Comparison of ENCODE assay signal across 20 cellular contexts in genomic region chr22:20554824-20555223, GRCh38. TPM values are rescaled to one million over a fixed set of nuclear protein-coding genes. Genes with fewer than 3 reads are reported as not detected.
DNase-seq lines count a peak whose midpoint lies in the region; ATAC-seq and TF ChIP-seq lines count a peak whose summit lies in the region.
"Had no signal": no experiment of that assay in that cellular context is flagged by ENCODE, and none has a peak within 500 bp of the region (broad histone marks: within the 10 kb centered on the region; RNA-seq: fewer than 3 reads in every experiment).

No MANE protein-coding gene starts in this region.

- peaks cover 10% of the 10 kb centered on the region for H3K9me3 Mint-ChIP-seq in T-helper 1 cell treated with Interleukin-12 subunit alpha and Interleukin-12 subunit beta and Interleukin-4 antibody, amounts not matched to agents 30 μg/mL and 1 μg/mL, for 36 hours
- H3K9me3 Mint-ChIP-seq in osteocyte (ENCODE audit: unreplicated experiment) (peaks cover 11% of the 10 kb centered on the region), mesothelial cell of epicardium (peaks cover 18% of the 10 kb centered on the region)

- H3K27ac Mint-ChIP-seq in T-helper 1 cell treated with Interleukin-12 subunit alpha and Interleukin-12 subunit beta and Interleukin-4 antibody, amounts not matched to agents 30 μg/mL and 1 μg/mL, for 36 hours, result peak overlapping the region; percentile 7
- peak overlapping the region; percentile 72 for H3K27ac Mint-ChIP-seq in osteocyte (ENCODE audit: unreplicated experiment)
- no peak overlapping the region for H3K27ac Mint-ChIP-seq in mesothelial cell of epicardium
- H3K27ac Mint-ChIP-seq: stimulated activated naive B cell treated with anti-CD40 and anti-IgM and Interleukin-4, amounts not matched to agents 10 μg/mL and 1 μg/mL and 100 μg/mL, for 72 hours had no signal

- TF ChIP-seq CTCF in coronary artery (IDR thresholded peaks at IDR 0.05) (no peak), osteocyte (IDR thresholded peaks at IDR 0.05) (no peak), mesothelial cell of epicardium (IDR thresholded peaks at IDR 0.05; ENCODE audit: unreplicated experiment) (no peak)

- H3F3A ChIP-seq in GM23248 (ENCODE audit: insufficient read depth), result peaks cover 58% of the 10 kb centered on the region

- peaks cover 67% of the 10 kb centered on the region for H3K4me1 Mint-ChIP-seq in T-helper 1 cell treated with Interleukin-12 subunit alpha and Interleukin-12 subunit beta and Interleukin-4 antibody, amounts not matched to agents 30 μg/mL and 1 μg/mL, for 36 hours (ENCODE audit: low read depth)
- H3K4me1 Mint-ChIP-seq in osteocyte (ENCODE audit: unreplicated experiment), result peaks cover 70% of the 10 kb centered on the region
- peaks cover 21% of the 10 kb centered on the region for H3K4me1 Mint-ChIP-seq in mesothelial cell of epicardium

- WGBS in GM23248 (ENCODE audit: low coverage in 1 of 2, low lambda C conversion rate in 2 of 2, missing lambda C conversion rate in 2 of 2), 2 experiments, result 95 to 96% methylated on average over 14 of the region's 14 CpGs

- no peak overlapping the region for H2AFZ ChIP-seq in GM23248

- H3K36me3 Mint-ChIP-seq in T-helper 1 cell treated with Interleukin-12 subunit alpha and Interleukin-12 subunit beta and Interleukin-4 antibody, amounts not matched to agents 30 μg/mL and 1 μg/mL, for 36 hours (ENCODE audit: low read depth), result peaks cover 59% of the 10 kb centered on the region
- peaks cover 24% of the 10 kb centered on the region for H3K36me3 Mint-ChIP-seq in osteocyte (ENCODE audit: unreplicated experiment)
- peaks cover 41% of the 10 kb centered on the region for H3K36me3 Mint-ChIP-seq in mesothelial cell of epicardium

- H3K9me2 ChIP-seq in GM23248 (ENCODE audit: insufficient read depth), result no peaks in the 10 kb centered on the region

- H4K20me1 ChIP-seq in GM23248 (ENCODE audit: insufficient read depth), result no peaks in the 10 kb centered on the region

- no peaks in the 10 kb centered on the region for H3K9me3 ChIP-seq in GM23248 (ENCODE audit: low read depth)
- H3K9me3 ChIP-seq: transverse colon had no signal

- DNase-seq in T-helper 1 cell (no peak), GM23248 (no peak), coronary artery (ENCODE audit: low spot score) (no peak), osteocyte (ENCODE audit: extremely low spot score, unreplicated experiment) (no peak), mesothelial cell of epicardium (ENCODE audit: low spot score in 2 of 2, unreplicated experiment in 2 of 2) (no peak), KBM-7 (no peak)
- DNase-seq: activated CD4-positive, alpha-beta T cell treated with anti-CD3 and anti-CD28 coated beads for 48 hours; DMS53; HCEC 1CT; kidney; midbrain; stimulated activated naive B cell treated with anti-CD40 and anti-IgM and Interleukin-4, amounts not matched to agents 10 μg/mL and 1 μg/mL and 100 μg/mL, for 72 hours; transverse colon had no signal

- H3K27ac ChIP-seq in GM23248 (peak overlapping the region; percentile 13), coronary artery (peak overlapping the region; percentile 97 to 98)
- H3K27ac ChIP-seq: 22Rv1, BLaER1 had no signal

- H3K4me3 ChIP-seq in GM23248, result no peak overlapping the region
- no peak overlapping the region for H3K4me3 ChIP-seq in coronary artery
- H3K4me3 ChIP-seq: BLaER1, smooth muscle cell, transverse colon had no signal

- no peak overlapping the region for H3K4me2 ChIP-seq in GM23248 (ENCODE audit: unreplicated experiment)
- H3K4me2 ChIP-seq: BLaER1, smooth muscle cell had no signal

- no peaks in the 10 kb centered on the region for H3K27me3 ChIP-seq in GM23248 (replicated peaks; ENCODE audit: insufficient read depth)
- H3K27me3 ChIP-seq: BLaER1, transverse colon had no signal

- H3K4me1 ChIP-seq in GM23248 (ENCODE audit: insufficient read depth), result peaks cover 34% of the 10 kb centered on the region

- no peaks in the 10 kb centered on the region for H3K27me3 Mint-ChIP-seq in T-helper 1 cell treated with Interleukin-12 subunit alpha and Interleukin-12 subunit beta and Interleukin-4 antibody, amounts not matched to agents 30 μg/mL and 1 μg/mL, for 36 hours (ENCODE audit: low read depth)
- H3K27me3 Mint-ChIP-seq in osteocyte (ENCODE audit: unreplicated experiment) (no peaks in the 10 kb centered on the region), mesothelial cell of epicardium (ENCODE audit: low read depth) (no peaks in the 10 kb centered on the region)
- H3K27me3 Mint-ChIP-seq: stimulated activated naive B cell treated with anti-CD40 and anti-IgM and Interleukin-4, amounts not matched to agents 10 μg/mL and 1 μg/mL and 100 μg/mL, for 72 hours had no signal

- in situ Hi-C loops in GM23248 (cut with MboI) (no loop called here), KBM-7 (cut with MboI; ENCODE audit: low pct_unique_long_range_greater_than_20kb, low sequenced_read_pairs) (no loop called here)

- no peak overlapping the region for H3K4me3 Mint-ChIP-seq in T-helper 1 cell treated with Interleukin-12 subunit alpha and Interleukin-12 subunit beta and Interleukin-4 antibody, amounts not matched to agents 30 μg/mL and 1 μg/mL, for 36 hours
- H3K4me3 Mint-ChIP-seq in osteocyte (ENCODE audit: unreplicated experiment) (no peak overlapping the region), mesothelial cell of epicardium (no peak overlapping the region)
- H3K4me3 Mint-ChIP-seq: activated T-helper 1 cell treated with anti-CD3 and anti-CD28 coated beads, Interleukin-12 subunit alpha, Interleukin-12 subunit beta, Interleukin-2, Interleukin-4 antibody, amounts not matched to agents 30 ng/mL and 10 ng/mL and 1 ng/mL, durations not matched to agents 14 hours and 24 hours and 36 hours; stimulated activated naive B cell treated with anti-CD40 and anti-IgM and Interleukin-4, amounts not matched to agents 10 μg/mL and 1 μg/mL and 100 μg/mL, for 72 hours had no signal

- no peak for ATAC-seq in GM19328 (IDR thresholded peaks at IDR 0.05; ENCODE audit: unreplicated experiment)
- ATAC-seq: esophagus mucosa; stimulated activated naive B cell treated with anti-CD40 and anti-IgM and Interleukin-4, amounts not matched to agents 10 μg/mL and 1 μg/mL and 100 μg/mL, for 72 hours had no signal

- no peak overlapping the region for H3K9ac ChIP-seq in GM23248
- H3K9ac ChIP-seq: BLaER1 had no signal

- peaks cover 56% of the 10 kb centered on the region for H3K36me3 ChIP-seq in GM23248 (ENCODE audit: low read depth)

- H3K79me2 ChIP-seq in GM23248 (ENCODE audit: insufficient read depth), result peaks cover 85% of the 10 kb centered on the region

RNA-seq across cellular contexts. Expression of gene MED15, which starts 47.4 kb away (rescaled TPM):
- total RNA-seq in GM23248 (2014; rRNA removed; shearing (Covaris generic)), result 40.0 and 40.2 TPM in 2 replicates
- 69.4 and 69.7 TPM in 2 replicates for polyA plus RNA-seq in GM23248 (2016; fragmentation: Nextera tagmentation; extraction: Ambion mirVana)
- total RNA-seq in osteocyte (104 TPM in 2 replicates), mesothelial cell of epicardium (129 to 135 TPM (median 129 TPM) in 3 replicates)

RNA-seq across cellular contexts. Expression of gene KLHL22, which starts 59.2 kb away (rescaled TPM):
- 37.7 and 41.3 TPM in 2 replicates for total RNA-seq in GM23248 (2014; rRNA removed; shearing (Covaris generic))
- 19.0 and 20.0 TPM in 2 replicates for polyA plus RNA-seq in GM23248 (2016; fragmentation: Nextera tagmentation; extraction: Ambion mirVana)
- total RNA-seq in osteocyte (44.7 and 46.3 TPM in 2 replicates), mesothelial cell of epicardium (58.4 to 60.3 TPM (median 59.9 TPM) in 3 replicates)
